Comparison of ENCODE assay signal across 28 cellular contexts in genomic region chr1:246302671-246303317, GRCh38.
DNase-seq lines count a peak whose midpoint lies in the region; ATAC-seq and TF ChIP-seq lines count a peak whose summit lies in the region.
"Had no signal": no experiment of that assay in that cellular context is flagged by ENCODE, and none has a peak within 500 bp of the region (broad histone marks: within the 10 kb centered on the region; RNA-seq: fewer than 3 reads in every experiment).

No MANE protein-coding gene starts in this region.

- no peaks in the 10 kb centered on the region for H3K79me1 ChIP-seq in mesendoderm (ENCODE audit: low read length)

- no peak for TF ChIP-seq EP300 in SK-N-SH (IDR thresholded peaks at IDR 0.05; ENCODE audit: borderline replicate concordance in 1 of 2, low read depth in 1 of 2, low read length in 1 of 2)

- CTCF ChIA-PET in SK-N-SH (lab: Yijun Ruan, JAX) = interaction anchor here (1.1 to 2.1 kb wide), 3 partner anchors 14 to 148 kb away, joined by 3 to 8 read pairs (median 4); no protein-coding TSS in a partner anchor

- H3K4me2 ChIP-seq in SK-N-SH = no peak overlapping the region
- H3K4me2 ChIP-seq in mesendoderm (ENCODE audit: low read length) = no peak overlapping the region
- H3K4me2 ChIP-seq: KMS-11 had no signal

- no peaks in the 10 kb centered on the region for H3K9me2 ChIP-seq in SK-N-SH

- no peak overlapping the region for H3K23ac ChIP-seq in mesendoderm (ENCODE audit: low read length)

- DNase-seq in SK-N-SH (no peak), dedifferentiated amniotic fluid mesenchymal stem cell (ENCODE audit: extremely low spot score) (peak; percentile 59), mesendoderm (no peak), NCI-H2171 treated with DMSO at 0.1 percent for 48 hours (lab: John Stamatoyannopoulos, UW) (no peak), tibial artery (no peak)
- DNase-seq in stimulated activated CD4-positive, alpha-beta T cell treated with anti-CD3 and anti-CD28 coated beads, Interleukin-4, amount 100 ng/mL, for 24 hours = no peak
- DNase-seq: activated CD4-positive, alpha-beta T cell treated with anti-CD3 and anti-CD28 coated beads, Interleukin-2, amount 50 U/mL, for 48 hours; aorta; CD4-positive, CD25-positive, alpha-beta regulatory T cell; dorsolateral prefrontal cortex; glutamatergic neuron; GOT3; lower lobe of right lung; mucosa of descending colon; NCI-H1417 treated with DMSO at 0.1 percent for 48 hours; NCI-H446; right cardiac atrium; SJCRH30; stimulated activated CD4-positive, alpha-beta T cell treated with anti-CD3 and anti-CD28 coated beads, Interleukin-4, amount 100 ng/mL, for 1 hour; substantia nigra; T-cell had no signal

- H4K5ac ChIP-seq in mesendoderm (ENCODE audit: low read length) = no peak overlapping the region

- peak overlapping the region; percentile 36 for H2BK15ac ChIP-seq in mesendoderm (replicated peaks; ENCODE audit: low read depth)

- no peak overlapping the region for H2BK5ac ChIP-seq in mesendoderm (ENCODE audit: low read length)

- no peaks in the 10 kb centered on the region for H4K20me1 ChIP-seq in SK-N-SH (ENCODE audit: insufficient read depth)

- H3F3A ChIP-seq in SK-N-SH (replicated peaks; ENCODE audit: insufficient read depth) = peaks cover 7% of the 10 kb centered on the region

- H3K9me3 ChIP-seq in SK-N-SH (no peaks in the 10 kb centered on the region), tibial artery (no peaks in the 10 kb centered on the region)
- H3K9me3 ChIP-seq: lower lobe of right lung, mucosa of descending colon, SJCRH30 had no signal

- peak overlapping the region; percentile 51 for H3K18ac ChIP-seq in mesendoderm (ENCODE audit: low read length)

- TF ChIP-seq CTCF in SK-N-SH (IDR thresholded peaks at IDR 0.05) (no peak), tibial artery (IDR thresholded peaks at IDR 0.05) (no peak)

- ATAC-seq in SK-N-SH treated with all-trans-retinoic acid at 6 μM for 48 hours (peak; percentile 78), HG03025 (IDR thresholded peaks at IDR 0.05; ENCODE audit: low FRiP score, unreplicated experiment) (no peak)
- ATAC-seq: activated CD4-positive, CD25-positive, alpha-beta regulatory T cell treated with anti-CD3 and anti-CD28 coated beads, Interleukin-2, amount 50 U/mL, for 24 hours; mucosa of descending colon; right cardiac atrium; stimulated activated effector memory CD8-positive, alpha-beta T cell treated with anti-CD3 and anti-CD28 coated beads, Interleukin-12 subunit alpha, Interleukin-12 subunit beta, amount 100 ng/mL, for 72 hours; T-cell had no signal

- H3K9ac ChIP-seq in SK-N-SH (no peak overlapping the region), mesendoderm (ENCODE audit: low read length) (no peak overlapping the region)
- H3K9ac ChIP-seq: KMS-11, parathyroid adenoma had no signal

- intact Hi-C loops in tibial artery (cut with DNase I; ENCODE audit: low total_unique reads) = no loop called here

- no peak overlapping the region for H3K4ac ChIP-seq in mesendoderm (ENCODE audit: low read depth, low read length)

- POLR2A ChIA-PET in SK-N-SH (lab: Yijun Ruan, JAX) = interaction anchor here (0.6 kb wide), 1 partner anchor 78 kb away, joined by 3 read pairs; no protein-coding TSS in a partner anchor

- H3K36me3 ChIP-seq in SK-N-SH (replicated peaks in 1 of 2; ENCODE audit: control insufficient read depth in 1 of 2, insufficient read depth in 2 of 2, low read length in 1 of 2) (no peaks in the 10 kb centered on the region), mesendoderm (ENCODE audit: control insufficient read depth, insufficient read depth, low read length) (no peaks in the 10 kb centered on the region), tibial artery (no peaks in the 10 kb centered on the region)
- H3K36me3 ChIP-seq: lower lobe of right lung, SJCRH30 had no signal

- H4K8ac ChIP-seq in mesendoderm (ENCODE audit: low read depth, low read length) = no peak overlapping the region

- H3K4me3 ChIP-seq in SK-N-SH (ENCODE audit: low read depth in 2 of 2, low read length in 1 of 2) = no peak overlapping the region
- H3K4me3 ChIP-seq in mesendoderm (ENCODE audit: low read length) = no peak overlapping the region
- H3K4me3 ChIP-seq in tibial artery = no peak overlapping the region
- H3K4me3 ChIP-seq: dorsolateral prefrontal cortex, lower lobe of right lung, mucosa of descending colon, SJCRH30 had no signal

- peak overlapping the region in 1 of 2 experiments; percentile 6; a peak in 2 of 4 replicates for H3K27ac ChIP-seq in SK-N-SH (ENCODE audit: low read depth in 2 of 2, low read length in 1 of 2)
- H3K27ac ChIP-seq in mesendoderm (ENCODE audit: low read depth, low read length) = no peak overlapping the region
- H3K27ac ChIP-seq in tibial artery = no peak overlapping the region
- H3K27ac ChIP-seq: 22Rv1, dorsolateral prefrontal cortex, KMS-11, lower lobe of right lung, parathyroid adenoma, SJCRH30 had no signal

- H2BK120ac ChIP-seq in mesendoderm (ENCODE audit: low read depth, low read length) = peak overlapping the region; percentile 28

- H3K56ac ChIP-seq in mesendoderm (ENCODE audit: low read length) = no peak overlapping the region

- H2AK5ac ChIP-seq in mesendoderm (ENCODE audit: low read length) = no peak overlapping the region

- TF ChIP-seq RAD21 in SK-N-SH (IDR thresholded peaks at IDR 0.05; ENCODE audit: low read length) = no peak

- H2AFZ ChIP-seq in SK-N-SH (ENCODE audit: low read depth) = no peak overlapping the region
- H2AFZ ChIP-seq: parathyroid adenoma had no signal

- peaks cover 14 to 24% of the 10 kb centered on the region in 2 experiments; a peak in 3 of 4 replicates for H3K4me1 ChIP-seq in SK-N-SH (ENCODE audit: control insufficient read depth in 1 of 2, insufficient read depth in 2 of 2, low read depth in 1 of 2, low read length in 1 of 2)
- H3K4me1 ChIP-seq in mesendoderm (ENCODE audit: control insufficient read depth, low read depth, low read length) = no peaks in the 10 kb centered on the region
- H3K4me1 ChIP-seq in tibial artery = no peaks in the 10 kb centered on the region
- H3K4me1 ChIP-seq: parathyroid adenoma, SJCRH30 had no signal

- H3K27me3 ChIP-seq in SK-N-SH (ENCODE audit: insufficient read depth) (no peaks in the 10 kb centered on the region), mesendoderm (ENCODE audit: insufficient read depth, low read length, poor library complexity) (no peaks in the 10 kb centered on the region), tibial artery (no peaks in the 10 kb centered on the region)
- H3K27me3 ChIP-seq: dorsolateral prefrontal cortex, SJCRH30 had no signal

- no peaks in the 10 kb centered on the region for H3K79me2 ChIP-seq in SK-N-SH (ENCODE audit: insufficient read depth)
- H3K79me2 ChIP-seq in mesendoderm (ENCODE audit: control insufficient read depth, insufficient read depth, low read length) = no peaks in the 10 kb centered on the region
- H3K79me2 ChIP-seq: parathyroid adenoma had no signal

- 75% methylated on average over 3 of the region's 3 CpGs for WGBS in SK-N-SH (ENCODE audit: low lambda C conversion rate)
- WGBS in mesendoderm (ENCODE audit: extremely low coverage, insufficient coverage, low lambda C conversion rate) = no CpG with 5 or more reads among the region's 3 CpGs

TF ChIP-seq in SK-N-SH treated with all-trans-retinoic acid at 6 μM for 48 hours, 23 proteins besides CTCF, POLR2A, EP300 and RAD21 (continues in another document):
- TF ChIP-seq PPARA (CRISPR knock-in tag; IDR thresholded peaks at IDR 0.05; ENCODE audit: borderline replicate concordance) (no peak), ZC3H10 (CRISPR knock-in tag; IDR thresholded peaks at IDR 0.05) (no peak), RARB (CRISPR knock-in tag; IDR thresholded peaks at IDR 0.05) (no peak), CREB5 (CRISPR knock-in tag; IDR thresholded peaks at IDR 0.05; ENCODE audit: low read depth) (no peak), ARNTL (CRISPR knock-in tag; IDR thresholded peaks at IDR 0.05; ENCODE audit: borderline replicate concordance, low read depth) (no peak), ZNF565 (CRISPR knock-in tag; conservative IDR thresholded peaks at IDR 0.05; ENCODE audit: low read depth) (no peak)

TF ChIP-seq in SK-N-SH, 30 proteins besides CTCF, POLR2A, EP300 and RAD21 (continues in another document):
- TF ChIP-seq POLR2AphosphoS5 (IDR thresholded peaks at IDR 0.05; ENCODE audit: low read depth, low read length) = no peak
- TF ChIP-seq TCF12 (IDR thresholded peaks at IDR 0.05) = no peak
- TF ChIP-seq NFIC (IDR thresholded peaks at IDR 0.05; ENCODE audit: borderline replicate concordance) = no peak
- no peak for TF ChIP-seq RCOR1 (IDR thresholded peaks at IDR 0.05; ENCODE audit: low read length)
- no peak for TF ChIP-seq TEAD4 (IDR thresholded peaks at IDR 0.05; ENCODE audit: borderline replicate concordance, insufficient read depth)
- TF ChIP-seq REST (IDR thresholded peaks at IDR 0.05; ENCODE audit: low read depth, low read length) = no peak
- no peak for TF ChIP-seq SIN3A (IDR thresholded peaks at IDR 0.05; ENCODE audit: borderline replicate concordance, low read depth, low read length)
